ENCODE assay signal across 26 cellular contexts in genomic region chr5:167167191-167167590, GRCh38.
"Had no signal": no experiment of that assay in that cellular context is flagged by ENCODE, and none has a peak within 500 bp of the region (broad histone marks: within the 10 kb centered on the region; RNA-seq: fewer than 3 reads in every experiment).

No MANE protein-coding gene starts in this region.

- H3K27me3 Mint-ChIP-seq: activated CD8-positive, alpha-beta memory T cell treated with anti-CD3 and anti-CD28 coated beads, Interleukin-2, amount 10 ng/mL, durations not matched to agents 7 days and 5 days; activated naive CD8-positive, alpha-beta T cell treated with anti-CD3 and anti-CD28 coated beads, Interleukin-2, amount 50 U/mL, for 24 hours; activated T-cell treated with anti-CD3 and anti-CD28 coated beads, Interleukin-2, amount 50 U/mL, for 24 hours; central memory CD8-positive, alpha-beta T cell; T-helper 17 cell had no signal

- H3K4me3 Mint-ChIP-seq: activated CD8-positive, alpha-beta memory T cell treated with anti-CD3 and anti-CD28 coated beads, Interleukin-2, amount 10 ng/mL, durations not matched to agents 7 days and 5 days; activated naive CD8-positive, alpha-beta T cell treated with anti-CD3 and anti-CD28 coated beads, Interleukin-2, amount 50 U/mL, for 24 hours; activated T-cell treated with anti-CD3 and anti-CD28 coated beads, Interleukin-2, amount 50 U/mL, for 24 hours; activated T-helper 1 cell treated with anti-CD3 and anti-CD28 coated beads, Interleukin-12 subunit alpha, Interleukin-12 subunit beta, Interleukin-2, Interleukin-4 antibody, amounts not matched to agents 30 ng/mL and 10 ng/mL and 1 ng/mL, durations not matched to agents 14 hours and 24 hours and 36 hours; brain; central memory CD8-positive, alpha-beta T cell; T-helper 17 cell; WTC11 had no signal

- H3K9me3 Mint-ChIP-seq: brain, WTC11 had no signal

- H3K4me1 Mint-ChIP-seq: activated CD8-positive, alpha-beta memory T cell treated with anti-CD3 and anti-CD28 coated beads, Interleukin-2, amount 10 ng/mL, durations not matched to agents 7 days and 5 days; activated naive CD8-positive, alpha-beta T cell treated with anti-CD3 and anti-CD28 coated beads, Interleukin-2, amount 50 U/mL, for 24 hours; central memory CD8-positive, alpha-beta T cell; T-helper 17 cell had no signal

- H3K36me3 Mint-ChIP-seq: activated CD8-positive, alpha-beta memory T cell treated with anti-CD3 and anti-CD28 coated beads, Interleukin-2, amount 10 ng/mL, durations not matched to agents 7 days and 5 days; activated naive CD4-positive, alpha-beta T cell treated with anti-CD3 and anti-CD28 coated beads, Interleukin-2, amount 50 U/mL, for 72 hours; brain; WTC11 had no signal

- H3K27ac Mint-ChIP-seq: activated CD8-positive, alpha-beta memory T cell treated with anti-CD3 and anti-CD28 coated beads, Interleukin-2, amount 10 ng/mL, durations not matched to agents 7 days and 5 days; activated naive CD4-positive, alpha-beta T cell treated with anti-CD3 and anti-CD28 coated beads, Interleukin-2, amount 50 U/mL, for 72 hours; activated naive CD8-positive, alpha-beta T cell treated with anti-CD3 and anti-CD28 coated beads, Interleukin-2, amount 50 U/mL, for 24 hours; activated T-cell treated with anti-CD3 and anti-CD28 coated beads, Interleukin-2, amount 50 U/mL, for 24 hours; activated T-helper 1 cell treated with anti-CD3 and anti-CD28 coated beads, Interleukin-12 subunit alpha, Interleukin-12 subunit beta, Interleukin-2, Interleukin-4 antibody, amounts not matched to agents 30 ng/mL and 10 ng/mL and 1 ng/mL, durations not matched to agents 14 hours and 24 hours and 36 hours; T-helper 17 cell had no signal

- DNase-seq: activated CD4-positive, alpha-beta T cell treated with anti-CD3 and anti-CD28 coated beads for 48 hours; activated CD4-positive, alpha-beta T cell treated with anti-CD3 and anti-CD28 coated beads, Interleukin-2, amount 50 U/mL, for 48 hours; activated CD4-positive, CD25-positive, alpha-beta regulatory T cell treated with anti-CD3 and anti-CD28 coated beads, Interleukin-2, amount 50 U/mL, for 72 hours; activated CD8-positive, alpha-beta memory T cell treated with anti-CD3 and anti-CD28 coated beads, Interleukin-2, amount 10 ng/mL, durations not matched to agents 7 days and 5 days; activated effector memory CD4-positive, alpha-beta T cell treated with Interleukin-2 at 50 U/mL for 16 hours; activated naive CD4-positive, alpha-beta T cell; activated naive CD8-positive, alpha-beta T cell treated with anti-CD3 and anti-CD28 coated beads, Interleukin-2, amount 50 U/mL, for 24 hours; activated T-cell treated with anti-CD3 and anti-CD28 coated beads, Interleukin-2, amount 50 U/mL, for 24 hours; amygdala; NCI-H1105 treated with DMSO at 0.1 percent for 48 hours; NCI-H1436 treated with DMSO at 0.1 percent for 48 hours; NCI-H187; NCI-H2081; NCI-H510A treated with DMSO at 0.1 percent for 48 hours; NCI-H69; NK-92 treated with Interleukin-12 subunit alpha and Interleukin-12 subunit beta, amount 100 ng/mL, for 24 hours; OCI-M1; RPMI8226; SHP77; T-helper 17 cell; T-helper 9 cell had no signal
